25 cellular contexts compared by ENCODE assay signal in the genomic region with DNA sequence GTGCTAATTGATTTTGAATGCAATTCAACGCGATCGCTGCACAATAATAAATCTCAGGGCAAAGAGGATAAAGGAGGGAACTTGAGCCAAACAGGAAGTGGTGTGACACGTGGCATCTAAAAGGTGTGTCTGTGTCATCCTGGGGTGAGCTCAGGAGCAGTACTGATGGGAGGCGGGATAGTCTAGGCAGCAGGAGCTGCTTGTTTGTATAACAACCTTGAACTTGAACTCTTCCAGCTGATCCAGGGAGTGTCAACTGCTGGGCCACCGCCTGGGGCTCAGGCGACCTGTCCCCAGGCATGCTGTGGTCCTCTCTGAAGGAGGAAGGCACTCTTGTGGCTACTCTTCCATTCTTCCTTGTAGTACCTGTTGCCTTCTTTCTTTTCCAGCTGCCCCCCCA.
A peak's percentile ranks its signal among the peaks of the same experiment; 100 is the strongest.
DNase-seq lines count a peak whose midpoint lies in the region; ATAC-seq, FAIRE-seq and TF ChIP-seq lines count a peak whose summit lies in the region.
"Had no signal": no experiment of that assay in that cellular context is flagged by ENCODE, and none has a peak within 500 bp of the region (broad histone marks: within the 10 kb centered on the region; RNA-seq: fewer than 3 reads in every experiment).

No MANE protein-coding gene starts in this region.

- no peak for TF ChIP-seq POLR2A in HepG2 (IDR thresholded peaks at IDR 0.05; ENCODE audit: insufficient read depth in 1 of 2, low read depth in 2 of 2, low read length in 2 of 2)
- no peak for TF ChIP-seq POLR2A in right lobe of liver (IDR thresholded peaks at IDR 0.05)

- H3K4me1 Mint-ChIP-seq in endodermal cell = peaks cover 70% of the 10 kb centered on the region
- peaks cover 11% of the 10 kb centered on the region for H3K4me1 Mint-ChIP-seq in activated CD8-positive, alpha-beta T cell treated with anti-CD3 and anti-CD28 coated beads for 36 hours (ENCODE audit: low read depth)

- TF ChIP-seq RAD21 in HepG2 (CRISPR knock-in tag; IDR thresholded peaks at IDR 0.05) = no peak

- in situ Hi-C loops in HepG2 (cut with HindIII; ENCODE audit: extremely low pct_ligation_motif_present, low pct_unique_long_range_greater_than_20kb) = no loop called here

- no peaks in the 10 kb centered on the region for H4K20me1 ChIP-seq in HepG2 (ENCODE audit: insufficient read depth, low read length)
- H4K20me1 ChIP-seq: BLaER1 had no signal

- peak; percentile 32 for DNase-seq in HepG2 (ENCODE audit: low spot score)
- DNase-seq in right lobe of liver = no peak
- peak; percentile 50 for DNase-seq in NCI-H2107 (lab: John Stamatoyannopoulos, UW)
- DNase-seq in endodermal cell = peak; percentile 73
- DNase-seq in urothelium cell line (ENCODE audit: low spot score) = peak; percentile 5
- DNase-seq in MV-4-11 (lab: John Stamatoyannopoulos, UW) = no peak
- DNase-seq in activated CD8-positive, alpha-beta T cell treated with anti-CD3 and anti-CD28 coated beads for 36 hours = no peak
- DNase-seq: activated CD4-positive, alpha-beta T cell treated with anti-CD3 and anti-CD28 coated beads, Interleukin-2, amount 10 ng/mL, durations not matched to agents 7 days and 5 days; activated CD8-positive, alpha-beta memory T cell treated with anti-CD3 and anti-CD28 coated beads, Interleukin-2, amount 10 ng/mL, durations not matched to agents 7 days and 5 days; activated naive CD4-positive, alpha-beta T cell treated with Interleukin-2 at 50 U/mL for 16 hours; activated T-cell treated with anti-CD3 and anti-CD28 coated beads, Interleukin-2, amount 50 U/mL, for 72 hours; hippocampal formation; IMR-90; left ventricle myocardium inferior; naive thymus-derived CD4-positive, alpha-beta T cell; NCI-H1930; NCI-H524; nucleus accumbens; psoas muscle; stimulated activated CD4-positive, alpha-beta T cell treated with anti-CD3 and anti-CD28 coated beads, Interleukin-15, amount 100 ng/mL, for 24 hours; stimulated activated naive B cell treated with anti-CD40 and anti-IgM and Interleukin-4, amounts not matched to agents 10 μg/mL and 1 μg/mL and 100 μg/mL, for 72 hours; SW 1271 had no signal

- ATAC-seq in HepG2 (no peak), right lobe of liver (no peak), HG03135 (IDR thresholded peaks at IDR 0.05; ENCODE audit: unreplicated experiment) (no peak)
- ATAC-seq in activated CD8-positive, alpha-beta T cell treated with anti-CD3 and anti-CD28 coated beads for 36 hours = no peak
- ATAC-seq: activated CD8-positive, alpha-beta memory T cell treated with anti-CD3 and anti-CD28 coated beads, Interleukin-2, amount 10 ng/mL, durations not matched to agents 7 days and 5 days; activated T-cell treated with anti-CD3 and anti-CD28 coated beads, Interleukin-2, amount 50 U/mL, for 72 hours; naive thymus-derived CD4-positive, alpha-beta T cell; psoas muscle; stimulated activated naive B cell treated with anti-CD40 and anti-IgM and Interleukin-4, amounts not matched to agents 10 μg/mL and 1 μg/mL and 100 μg/mL, for 72 hours; WTC11 had no signal

- no peak for FAIRE-seq in HepG2 (lab: Jason Lieb, UNC)
- no peak for FAIRE-seq in urothelium cell line (lab: Jason Lieb, UNC)

- intact Hi-C loops in HepG2 (cut with micrococcal nuclease; ENCODE audit: unreplicated experiment) = no loop called here
- intact Hi-C loops in right lobe of liver (cut with DNase I) = no loop called here
- intact Hi-C loops in activated CD8-positive, alpha-beta T cell treated with anti-CD3 and anti-CD28 coated beads for 36 hours (cut with micrococcal nuclease) = no loop called here

- BruUV-seq in HepG2 (replicated peaks; lab: Mats Ljungman, UMichigan) = no TSS peak

- TF ChIP-seq EP300 in HepG2 (IDR thresholded peaks at IDR 0.05; ENCODE audit: low read depth in 2 of 2, low read length in 2 of 2) (no peak), HepG2 (CRISPR knock-in tag; IDR thresholded peaks at IDR 0.05; ENCODE audit: borderline replicate concordance) (no peak)

- 53% methylated on average over 6 of the region's 7 CpGs for WGBS in HepG2 (ENCODE audit: low lambda C conversion rate)
- 73% methylated on average over 6 of the region's 7 CpGs for WGBS in right lobe of liver (ENCODE audit: insufficient coverage, low coverage, low lambda C conversion rate, missing lambda C conversion rate)
- WGBS in endodermal cell (ENCODE audit: insufficient coverage in 1 of 2, insufficient read length in 1 of 2), 2 experiments = 71 to 79% methylated on average over 6 to 7 of the region's 7 CpGs

- H3K27ac Mint-ChIP-seq in endodermal cell = peak overlapping the region; percentile 85
- H3K27ac Mint-ChIP-seq in activated CD8-positive, alpha-beta T cell treated with anti-CD3 and anti-CD28 coated beads for 36 hours = no peak overlapping the region
- H3K27ac Mint-ChIP-seq: activated CD4-positive, alpha-beta T cell treated with anti-CD3 and anti-CD28 coated beads, Interleukin-2, amount 10 ng/mL, durations not matched to agents 7 days and 5 days; activated CD8-positive, alpha-beta memory T cell treated with anti-CD3 and anti-CD28 coated beads, Interleukin-2, amount 10 ng/mL, durations not matched to agents 7 days and 5 days; activated T-cell treated with anti-CD3 and anti-CD28 coated beads, Interleukin-2, amount 50 U/mL, for 72 hours; stimulated activated naive B cell treated with anti-CD40 and anti-IgM and Interleukin-4, amounts not matched to agents 10 μg/mL and 1 μg/mL and 100 μg/mL, for 72 hours; WTC11 had no signal

- H3K9me3 Mint-ChIP-seq in endodermal cell = peaks cover 13% of the 10 kb centered on the region
- no peaks in the 10 kb centered on the region for H3K9me3 Mint-ChIP-seq in activated CD8-positive, alpha-beta T cell treated with anti-CD3 and anti-CD28 coated beads for 36 hours
- H3K9me3 Mint-ChIP-seq: activated CD4-positive, alpha-beta T cell treated with anti-CD3 and anti-CD28 coated beads, Interleukin-2, amount 10 ng/mL, durations not matched to agents 7 days and 5 days; activated T-cell treated with anti-CD3 and anti-CD28 coated beads, Interleukin-2, amount 50 U/mL, for 72 hours; stimulated activated naive B cell treated with anti-CD40 and anti-IgM and Interleukin-4, amounts not matched to agents 10 μg/mL and 1 μg/mL and 100 μg/mL, for 72 hours had no signal

- H3K27ac ChIP-seq in HepG2 (ENCODE audit: extremely low read length, insufficient read depth, low read length) (no peak overlapping the region), right lobe of liver (no peak overlapping the region), endodermal cell (ENCODE audit: low read depth, low read length) (no peak overlapping the region)
- H3K27ac ChIP-seq: BLaER1, left ventricle myocardium inferior, psoas muscle had no signal

- TF ChIP-seq CTCF in HepG2 (CRISPR knock-in tag; IDR thresholded peaks at IDR 0.05) = no peak
- TF ChIP-seq CTCF in right lobe of liver (IDR thresholded peaks at IDR 0.05) = no peak
- TF ChIP-seq CTCF in endodermal cell (conservative IDR thresholded peaks at IDR 0.05) = no peak
- TF ChIP-seq CTCF in activated CD8-positive, alpha-beta T cell treated with anti-CD3 and anti-CD28 coated beads for 36 hours (IDR thresholded peaks at IDR 0.05) = no peak

- no peak overlapping the region for H2AFZ ChIP-seq in HepG2 (ENCODE audit: low read length)

- H3K4me2 ChIP-seq in HepG2 (ENCODE audit: low read depth, low read length) = no peak overlapping the region
- H3K4me2 ChIP-seq: BLaER1 had no signal

- H3K36me3 ChIP-seq in HepG2 (replicated peaks in 1 of 2; ENCODE audit: control insufficient read depth in 1 of 2, insufficient read depth in 2 of 2, low read length in 2 of 2) = no peaks in the 10 kb centered on the region
- H3K36me3 ChIP-seq in right lobe of liver = no peaks in the 10 kb centered on the region
- H3K36me3 ChIP-seq in endodermal cell (ENCODE audit: control insufficient read depth, insufficient read depth, low read length) = no peaks in the 10 kb centered on the region
- H3K36me3 ChIP-seq: BLaER1, left ventricle myocardium inferior had no signal

- POLR2A ChIA-PET in HepG2 (lab: Yijun Ruan, JAX) = no interaction called here
- POLR2A ChIA-PET in activated CD8-positive, alpha-beta T cell treated with anti-CD3 and anti-CD28 coated beads for 36 hours (lab: Charles Lee) = interaction anchor here (0.6 kb wide), 1 partner anchor 66 kb away, joined by 3 read pairs; no protein-coding TSS in a partner anchor

- H3K27me3 ChIP-seq in HepG2 (ENCODE audit: control insufficient read depth in 1 of 2, insufficient read depth in 2 of 2, low read length in 2 of 2) (no peaks in the 10 kb centered on the region), right lobe of liver (no peaks in the 10 kb centered on the region), endodermal cell (ENCODE audit: control insufficient read depth, insufficient read depth, low read length, poor library complexity, severe bottlenecking) (no peaks in the 10 kb centered on the region)
- H3K27me3 ChIP-seq: BLaER1 had no signal

- H3K4me3 ChIP-seq in HepG2 (replicated peaks in 1 of 3; ENCODE audit: insufficient read depth in 1 of 3, low read depth in 2 of 3, low read length in 3 of 3) = no peak overlapping the region
- no peak overlapping the region for H3K4me3 ChIP-seq in right lobe of liver
- no peak overlapping the region for H3K4me3 ChIP-seq in endodermal cell (ENCODE audit: low read length)
- H3K4me3 ChIP-seq: BLaER1, left ventricle myocardium inferior, psoas muscle had no signal

- no peak overlapping the region for H3K9ac ChIP-seq in HepG2 (ENCODE audit: insufficient read depth, low read depth, low read length)
- H3K9ac ChIP-seq in endodermal cell (ENCODE audit: extremely low read depth, low read length, poor library complexity, severe bottlenecking) = no peak overlapping the region
- H3K9ac ChIP-seq: BLaER1 had no signal

- H3K4me1 ChIP-seq in HepG2 (ENCODE audit: insufficient read depth, low read length) = peaks cover 14% of the 10 kb centered on the region
- peaks cover 0 to 6% (median 0%) of the 10 kb centered on the region in 4 donors for H3K4me1 ChIP-seq in right lobe of liver
- H3K4me1 ChIP-seq in endodermal cell (ENCODE audit: control insufficient read depth, insufficient read depth, low read length) = peaks cover 34% of the 10 kb centered on the region
- H3K4me1 ChIP-seq: BLaER1, psoas muscle had no signal

- no peaks in the 10 kb centered on the region for H3K79me2 ChIP-seq in HepG2 (ENCODE audit: insufficient read depth, low read length)

- no peaks in the 10 kb centered on the region for H3K27me3 Mint-ChIP-seq in endodermal cell (ENCODE audit: insufficient read depth)
- H3K27me3 Mint-ChIP-seq in activated CD8-positive, alpha-beta T cell treated with anti-CD3 and anti-CD28 coated beads for 36 hours = peaks cover 47% of the 10 kb centered on the region

- peak overlapping the region; percentile 5 for H3K4me3 Mint-ChIP-seq in endodermal cell
- no peak overlapping the region for H3K4me3 Mint-ChIP-seq in activated CD8-positive, alpha-beta T cell treated with anti-CD3 and anti-CD28 coated beads for 36 hours
- H3K4me3 Mint-ChIP-seq: activated CD4-positive, alpha-beta T cell treated with anti-CD3 and anti-CD28 coated beads, Interleukin-2, amount 10 ng/mL, durations not matched to agents 7 days and 5 days; activated CD8-positive, alpha-beta memory T cell treated with anti-CD3 and anti-CD28 coated beads, Interleukin-2, amount 10 ng/mL, durations not matched to agents 7 days and 5 days; activated T-cell treated with anti-CD3 and anti-CD28 coated beads, Interleukin-2, amount 50 U/mL, for 72 hours; stimulated activated naive B cell treated with anti-CD40 and anti-IgM and Interleukin-4, amounts not matched to agents 10 μg/mL and 1 μg/mL and 100 μg/mL, for 72 hours; WTC11 had no signal

- H3K36me3 Mint-ChIP-seq in endodermal cell (ENCODE audit: low read depth) = no peaks in the 10 kb centered on the region
- no peaks in the 10 kb centered on the region for H3K36me3 Mint-ChIP-seq in activated CD8-positive, alpha-beta T cell treated with anti-CD3 and anti-CD28 coated beads for 36 hours (ENCODE audit: low read depth)
- H3K36me3 Mint-ChIP-seq: activated CD8-positive, alpha-beta memory T cell treated with anti-CD3 and anti-CD28 coated beads, Interleukin-2, amount 10 ng/mL, durations not matched to agents 7 days and 5 days; naive thymus-derived CD4-positive, alpha-beta T cell; stimulated activated naive B cell treated with anti-CD40 and anti-IgM and Interleukin-4, amounts not matched to agents 10 μg/mL and 1 μg/mL and 100 μg/mL, for 72 hours; WTC11 had no signal

- no peaks in the 10 kb centered on the region for H3K9me3 ChIP-seq in HepG2 (ENCODE audit: low read length)
- H3K9me3 ChIP-seq in right lobe of liver = no peaks in the 10 kb centered on the region
- peaks cover 16% of the 10 kb centered on the region for H3K9me3 ChIP-seq in endodermal cell (ENCODE audit: control insufficient read depth, low read length)
- H3K9me3 ChIP-seq: BLaER1, psoas muscle had no signal

- CTCF ChIA-PET in HepG2 (lab: Yijun Ruan, JAX; ENCODE audit: low intra/inter-chr PET ratio, low total read pairs) = no interaction called here
- CTCF ChIA-PET in activated CD8-positive, alpha-beta T cell treated with anti-CD3 and anti-CD28 coated beads for 36 hours (lab: Charles Lee) = no interaction called here

Comparison
In these comparisons a context has a peak if more than half of its experiments do, and no peak if none do; other contexts are left out.
1. DNase-seq: peak in HepG2 (single experiment), NCI-H2107 (single experiment), endodermal cell (single experiment) and urothelium cell line (single experiment); none in right lobe of liver (0 of 3), MV-4-11 (single experiment) and activated CD8-positive, alpha-beta T cell treated with anti-CD3 and anti-CD28 coated beads for 36 hours (single experiment).